ENCODE assay signal across 8 cellular contexts in the genomic region with DNA sequence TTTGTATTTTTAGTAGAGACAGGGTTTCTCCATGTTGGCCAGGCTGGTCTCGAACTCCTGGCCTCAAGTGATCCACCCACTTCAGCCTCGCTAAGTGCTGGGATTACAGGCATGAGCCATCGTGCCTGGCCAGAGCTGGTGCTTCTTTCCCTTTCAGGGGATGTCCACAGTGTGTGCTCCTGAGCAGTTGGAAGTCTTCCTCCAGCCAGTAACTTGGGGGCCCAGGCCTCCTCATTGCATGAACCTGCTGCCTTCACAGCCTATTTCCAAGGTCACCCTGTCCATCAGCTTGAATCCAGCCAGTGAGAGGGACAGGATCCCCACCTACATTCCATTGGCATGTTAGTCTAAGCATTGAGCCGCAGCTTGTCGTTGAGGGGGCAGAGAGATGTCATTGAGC. TPM values are rescaled to one million over a fixed set of nuclear protein-coding genes. Genes with fewer than 3 reads are reported as not detected.
"Had no signal": no experiment of that assay in that cellular context is flagged by ENCODE, and none has a peak within 500 bp of the region (broad histone marks: within the 10 kb centered on the region; RNA-seq: fewer than 3 reads in every experiment).

No MANE protein-coding gene starts in this region.

- H2AFZ ChIP-seq: GM23248 had no signal

- H3K36me3 ChIP-seq: HAP-1 had no signal

- H3K4me1 ChIP-seq: HAP-1 had no signal

- H3K9me3 ChIP-seq: HAP-1 had no signal

- H3K27ac ChIP-seq: GM23248, HL-60 had no signal

- H3K4me3 ChIP-seq: GM23248, HAP-1, K562 had no signal

- H3K9ac ChIP-seq: GM23248 had no signal

- DNase-seq: GM23248, GOT3, H7, HFFc6 had no signal

RNA-seq across cellular contexts. Expression of a gene that starts 12.5 kb away (rescaled TPM):
- total RNA-seq: HepG2 had no signal
- polyA plus RNA-seq: HepG2 had no signal
